ENCODE assay signal across 1 cellular context in the genomic region with DNA sequence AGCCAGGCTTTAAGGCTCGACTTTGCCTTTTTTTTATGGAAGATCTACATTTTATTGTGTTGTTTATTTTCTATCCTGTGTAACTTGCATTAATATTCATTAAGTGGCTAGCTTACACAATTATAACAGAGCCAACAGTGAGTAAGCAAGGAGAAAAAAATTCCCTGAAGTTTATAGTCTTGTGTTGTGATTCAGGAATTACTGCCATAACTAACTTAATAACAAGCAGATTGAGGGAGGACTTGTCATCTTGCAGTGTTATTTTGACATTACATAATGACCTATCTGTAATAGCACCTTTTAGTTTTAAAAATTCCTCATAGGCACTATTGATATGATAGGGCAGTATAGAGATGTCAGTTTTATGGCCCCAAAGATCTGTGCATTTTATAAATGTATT.
TF ChIP-seq lines count a peak whose summit lies in the region.

No MANE protein-coding gene starts in this region.

TF ChIP-seq in GM12878, 131 proteins besides CTCF, POLR2A, EP300 and RAD21:
- no peak for TF ChIP-seq ZBTB11 (CRISPR knock-in tag; IDR thresholded peaks at IDR 0.05)
- TF ChIP-seq ZNF217 (IDR thresholded peaks at IDR 0.05) = no peak
- TF ChIP-seq STAT3 (IDR thresholded peaks at IDR 0.05; ENCODE audit: low read depth, low read length) = no peak
- TF ChIP-seq CHD2 (IDR thresholded peaks at IDR 0.05; ENCODE audit: borderline replicate concordance, low read depth, low read length) = no peak
- no peak for TF ChIP-seq SMC3 (IDR thresholded peaks at IDR 0.05; ENCODE audit: borderline replicate concordance, low read length)
- no peak for TF ChIP-seq CBX3 (IDR thresholded peaks at IDR 0.05; ENCODE audit: borderline replicate concordance, low read depth)
- no peak for TF ChIP-seq TCF3 (IDR thresholded peaks at IDR 0.05; ENCODE audit: borderline replicate concordance, insufficient read depth, low read depth, low read length)
- TF ChIP-seq, protein P1, sequence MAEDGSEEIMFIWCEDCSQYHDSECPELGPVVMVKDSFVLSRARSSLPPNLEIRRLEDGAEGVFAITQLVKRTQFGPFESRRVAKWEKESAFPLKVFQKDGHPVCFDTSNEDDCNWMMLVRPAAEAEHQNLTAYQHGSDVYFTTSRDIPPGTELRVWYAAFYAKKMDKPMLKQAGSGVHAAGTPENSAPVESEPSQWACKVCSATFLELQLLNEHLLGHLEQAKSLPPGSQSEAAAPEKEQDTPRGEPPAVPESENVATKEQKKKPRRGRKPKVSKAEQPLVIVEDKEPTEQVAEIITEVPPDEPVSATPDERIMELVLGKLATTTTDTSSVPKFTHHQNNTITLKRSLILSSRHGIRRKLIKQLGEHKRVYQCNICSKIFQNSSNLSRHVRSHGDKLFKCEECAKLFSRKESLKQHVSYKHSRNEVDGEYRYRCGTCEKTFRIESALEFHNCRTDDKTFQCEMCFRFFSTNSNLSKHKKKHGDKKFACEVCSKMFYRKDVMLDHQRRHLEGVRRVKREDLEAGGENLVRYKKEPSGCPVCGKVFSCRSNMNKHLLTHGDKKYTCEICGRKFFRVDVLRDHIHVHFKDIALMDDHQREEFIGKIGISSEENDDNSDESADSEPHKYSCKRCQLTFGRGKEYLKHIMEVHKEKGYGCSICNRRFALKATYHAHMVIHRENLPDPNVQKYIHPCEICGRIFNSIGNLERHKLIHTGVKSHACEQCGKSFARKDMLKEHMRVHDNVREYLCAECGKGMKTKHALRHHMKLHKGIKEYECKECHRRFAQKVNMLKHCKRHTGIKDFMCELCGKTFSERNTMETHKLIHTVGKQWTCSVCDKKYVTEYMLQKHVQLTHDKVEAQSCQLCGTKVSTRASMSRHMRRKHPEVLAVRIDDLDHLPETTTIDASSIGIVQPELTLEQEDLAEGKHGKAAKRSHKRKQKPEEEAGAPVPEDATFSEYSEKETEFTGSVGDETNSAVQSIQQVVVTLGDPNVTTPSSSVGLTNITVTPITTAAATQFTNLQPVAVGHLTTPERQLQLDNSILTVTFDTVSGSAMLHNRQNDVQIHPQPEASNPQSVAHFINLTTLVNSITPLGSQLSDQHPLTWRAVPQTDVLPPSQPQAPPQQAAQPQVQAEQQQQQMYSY (CRISPR knock-in tag; IDR thresholded peaks at IDR 0.05) = no peak
- TF ChIP-seq ZNF207 (IDR thresholded peaks at IDR 0.05; ENCODE audit: borderline replicate concordance) = no peak
- TF ChIP-seq BRCA1 (IDR thresholded peaks at IDR 0.05; ENCODE audit: low read depth, low read length) = no peak
- no peak for TF ChIP-seq REST (IDR thresholded peaks at IDR 0.05; ENCODE audit: low read depth, low read length)
- no peak for TF ChIP-seq RFX5 (IDR thresholded peaks at IDR 0.05; ENCODE audit: low read depth, low read length)
- TF ChIP-seq, protein P2, sequence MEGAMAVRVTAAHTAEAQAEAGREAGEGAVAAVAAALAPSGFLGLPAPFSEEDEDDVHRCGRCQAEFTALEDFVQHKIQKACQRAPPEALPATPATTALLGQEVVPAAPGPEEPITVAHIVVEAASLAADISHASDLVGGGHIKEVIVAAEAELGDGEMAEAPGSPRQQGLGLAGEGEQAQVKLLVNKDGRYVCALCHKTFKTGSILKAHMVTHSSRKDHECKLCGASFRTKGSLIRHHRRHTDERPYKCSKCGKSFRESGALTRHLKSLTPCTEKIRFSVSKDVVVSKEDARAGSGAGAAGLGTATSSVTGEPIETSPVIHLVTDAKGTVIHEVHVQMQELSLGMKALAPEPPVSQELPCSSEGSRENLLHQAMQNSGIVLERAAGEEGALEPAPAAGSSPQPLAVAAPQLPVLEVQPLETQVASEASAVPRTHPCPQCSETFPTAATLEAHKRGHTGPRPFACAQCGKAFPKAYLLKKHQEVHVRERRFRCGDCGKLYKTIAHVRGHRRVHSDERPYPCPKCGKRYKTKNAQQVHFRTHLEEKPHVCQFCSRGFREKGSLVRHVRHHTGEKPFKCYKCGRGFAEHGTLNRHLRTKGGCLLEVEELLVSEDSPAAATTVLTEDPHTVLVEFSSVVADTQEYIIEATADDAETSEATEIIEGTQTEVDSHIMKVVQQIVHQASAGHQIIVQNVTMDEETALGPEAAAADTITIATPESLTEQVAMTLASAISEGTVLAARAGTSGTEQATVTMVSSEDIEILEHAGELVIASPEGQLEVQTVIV (IDR thresholded peaks at IDR 0.05; ENCODE audit: borderline replicate concordance, partially characterized antibody) = no peak
- no peak for TF ChIP-seq BCLAF1 (IDR thresholded peaks at IDR 0.05)
- no peak for TF ChIP-seq ZNF384 (IDR thresholded peaks at IDR 0.05; ENCODE audit: borderline replicate concordance, low read depth, low read length)
- TF ChIP-seq, protein P3, sequence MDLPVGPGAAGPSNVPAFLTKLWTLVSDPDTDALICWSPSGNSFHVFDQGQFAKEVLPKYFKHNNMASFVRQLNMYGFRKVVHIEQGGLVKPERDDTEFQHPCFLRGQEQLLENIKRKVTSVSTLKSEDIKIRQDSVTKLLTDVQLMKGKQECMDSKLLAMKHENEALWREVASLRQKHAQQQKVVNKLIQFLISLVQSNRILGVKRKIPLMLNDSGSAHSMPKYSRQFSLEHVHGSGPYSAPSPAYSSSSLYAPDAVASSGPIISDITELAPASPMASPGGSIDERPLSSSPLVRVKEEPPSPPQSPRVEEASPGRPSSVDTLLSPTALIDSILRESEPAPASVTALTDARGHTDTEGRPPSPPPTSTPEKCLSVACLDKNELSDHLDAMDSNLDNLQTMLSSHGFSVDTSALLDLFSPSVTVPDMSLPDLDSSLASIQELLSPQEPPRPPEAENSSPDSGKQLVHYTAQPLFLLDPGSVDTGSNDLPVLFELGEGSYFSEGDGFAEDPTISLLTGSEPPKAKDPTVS (IDR thresholded peaks at IDR 0.05; ENCODE audit: low read depth, low read length) = no peak
- no peak for TF ChIP-seq FOXK2 (IDR thresholded peaks at IDR 0.05)
- TF ChIP-seq JUND (IDR thresholded peaks at IDR 0.05; ENCODE audit: low read depth, low read length) = no peak
- TF ChIP-seq, protein P4, sequence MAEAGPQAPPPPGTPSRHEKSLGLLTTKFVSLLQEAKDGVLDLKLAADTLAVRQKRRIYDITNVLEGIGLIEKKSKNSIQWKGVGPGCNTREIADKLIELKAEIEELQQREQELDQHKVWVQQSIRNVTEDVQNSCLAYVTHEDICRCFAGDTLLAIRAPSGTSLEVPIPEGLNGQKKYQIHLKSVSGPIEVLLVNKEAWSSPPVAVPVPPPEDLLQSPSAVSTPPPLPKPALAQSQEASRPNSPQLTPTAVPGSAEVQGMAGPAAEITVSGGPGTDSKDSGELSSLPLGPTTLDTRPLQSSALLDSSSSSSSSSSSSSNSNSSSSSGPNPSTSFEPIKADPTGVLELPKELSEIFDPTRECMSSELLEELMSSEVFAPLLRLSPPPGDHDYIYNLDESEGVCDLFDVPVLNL (IDR thresholded peaks at IDR 0.05; ENCODE audit: low read depth, low read length) = no peak
- TF ChIP-seq ASH2L (IDR thresholded peaks at IDR 0.05; ENCODE audit: borderline replicate concordance, low read depth) = no peak
